2 cellular contexts compared by ENCODE assay signal in genomic region chr3:171377859-171378258, GRCh38.
TF ChIP-seq lines count a peak whose summit lies in the region.

No MANE protein-coding gene starts in this region.

TF ChIP-seq in GM12878, 131 proteins besides CTCF, POLR2A, EP300 and RAD21 (continued from another document):
- no peak for TF ChIP-seq SKIL (IDR thresholded peaks at IDR 0.05; ENCODE audit: low read depth, poor library complexity, severe bottlenecking)
- no peak for TF ChIP-seq EZH2 (IDR thresholded peaks at IDR 0.05; ENCODE audit: borderline replicate concordance, control insufficient read depth, low read depth, low read length)

TF ChIP-seq in SK-N-SH, 30 proteins besides CTCF, POLR2A, EP300 and RAD21 (continued from another document):
- TF ChIP-seq REST (IDR thresholded peaks at IDR 0.05; ENCODE audit: low read depth, low read length) = no peak
- TF ChIP-seq GATA2 (CRISPR knock-in tag; IDR thresholded peaks at IDR 0.05) = no peak
- no peak for TF ChIP-seq MAX (IDR thresholded peaks at IDR 0.05; ENCODE audit: low read depth)
- no peak for TF ChIP-seq USF2 (IDR thresholded peaks at IDR 0.05; ENCODE audit: borderline replicate concordance, low read depth, low read length)
- no peak for TF ChIP-seq NRF1 (IDR thresholded peaks at IDR 0.05; ENCODE audit: low read depth, low read length)
- TF ChIP-seq SMC3 (IDR thresholded peaks at IDR 0.05; ENCODE audit: low read depth, low read length) = no peak
- TF ChIP-seq MEF2A (IDR thresholded peaks at IDR 0.05; ENCODE audit: borderline replicate concordance, low read depth) = no peak
- no peak for TF ChIP-seq CHD2 (IDR thresholded peaks at IDR 0.05; ENCODE audit: low read length, partially characterized antibody)
TF ChIP-seq in SK-N-SH: peak in this region for 0.
